In genomic region chr6:157715766-157716171, GRCh38 we compare ENCODE assay signal across 10 cellular contexts.
A peak's percentile ranks its signal among the peaks of the same experiment; 100 is the strongest.
DNase-seq lines count a peak whose midpoint lies in the region; ATAC-seq and TF ChIP-seq lines count a peak whose summit lies in the region.
"Had no signal": no experiment of that assay in that cellular context is flagged by ENCODE, and none has a peak within 500 bp of the region (broad histone marks: within the 10 kb centered on the region; RNA-seq: fewer than 3 reads in every experiment).

No MANE protein-coding gene starts in this region.

- H3K4me1 ChIP-seq in IMR-90 (ENCODE audit: control insufficient read depth, insufficient read depth, low read length), result peaks cover 24% of the 10 kb centered on the region
- H3K4me1 ChIP-seq in tibial nerve, result peaks cover 0 to 54% (median 6%) of the 10 kb centered on the region in 4 donors

- H4K8ac ChIP-seq in IMR-90 (ENCODE audit: low read depth in 2 of 2, low read length in 2 of 2), result peak overlapping the region; percentile 43 to 56; a peak in 3 of 4 replicates

- no peak for TF ChIP-seq POLR2A in IMR-90 (IDR thresholded peaks at IDR 0.05; ENCODE audit: low read depth, low read length)
- peak in 1 of 2 donors; percentile 24 for TF ChIP-seq POLR2A in tibial nerve (IDR thresholded peaks at IDR 0.05)

- H2BK120ac ChIP-seq in IMR-90 (ENCODE audit: low read depth, low read length), result peak overlapping the region; percentile 67

- no peak; the same call in 1 of the 2 replicates for TF ChIP-seq RAD21 in IMR-90 (IDR thresholded peaks at IDR 0.05; ENCODE audit: low read length)

- H3K9ac ChIP-seq in IMR-90 (ENCODE audit: low read depth, low read length), result peak overlapping the region; percentile 33; the same call in 1 of the 2 replicates

- H3K18ac ChIP-seq in IMR-90 (ENCODE audit: low read depth, low read length), result peak overlapping the region; percentile 95

- peak overlapping the region; percentile 84 for H2BK20ac ChIP-seq in IMR-90 (ENCODE audit: low read depth, low read length)

- peak; percentile 96 to 97 for TF ChIP-seq EP300 in tibial nerve (IDR thresholded peaks at IDR 0.05)

- peaks cover 14% of the 10 kb centered on the region for H3K9me1 ChIP-seq in IMR-90 (ENCODE audit: insufficient read depth, low read length)

- peak overlapping the region; percentile 77 for H3K14ac ChIP-seq in IMR-90 (replicated peaks; ENCODE audit: low read depth, low read length)

- peak; percentile 95 for ATAC-seq in IMR-90 (ENCODE audit: low read depth)
- no peak for ATAC-seq in GM19455 (IDR thresholded peaks at IDR 0.05; ENCODE audit: unreplicated experiment)

- in situ Hi-C loops in IMR-90 (cut with MboI; ENCODE audit: low sequenced_read_pairs), result no loop called here

- peak overlapping the region; percentile 7 for H2BK5ac ChIP-seq in IMR-90 (ENCODE audit: low read depth, low read length, poor library complexity, severe bottlenecking)

- CTCF ChIA-PET in IMR-90 (lab: Yijun Ruan, JAX), result interaction anchor here (0.5 to 1.2 kb wide), 4 partner anchors 9 to 46 kb away, joined by 3 to 6 read pairs (median 4); no protein-coding TSS in a partner anchor

- H3K9me3 ChIP-seq in IMR-90 (ENCODE audit: control insufficient read depth, insufficient read depth, low read length), result no peaks in the 10 kb centered on the region
- no peaks in the 10 kb centered on the region for H3K9me3 ChIP-seq in tibial nerve

- dilution Hi-C loops in IMR-90 (cut with HindIII; ENCODE audit: low sequenced_read_pairs, unreplicated experiment), result no loop called here

- no peak overlapping the region for H3K23ac ChIP-seq in IMR-90 (ENCODE audit: low read depth, low read length)

- peak overlapping the region; percentile 4 for H2AK9ac ChIP-seq in IMR-90 (replicated peaks; ENCODE audit: low read depth, low read length, poor library complexity)

- H3K27me3 ChIP-seq in IMR-90 (ENCODE audit: control insufficient read depth, insufficient read depth, low read length), result no peaks in the 10 kb centered on the region; the same call in 1 of the 2 replicates
- no peaks in the 10 kb centered on the region for H3K27me3 ChIP-seq in tibial nerve

- H4K20me1 ChIP-seq in IMR-90 (ENCODE audit: insufficient read depth, low read length), result no peaks in the 10 kb centered on the region

- H3K36me3 ChIP-seq in IMR-90 (ENCODE audit: control insufficient read depth, insufficient read depth, low read length), result no peaks in the 10 kb centered on the region
- no peaks in the 10 kb centered on the region for H3K36me3 ChIP-seq in tibial nerve

- no TSS peak for BruUV-seq in IMR-90 (replicated peaks; lab: Mats Ljungman, UMichigan)

- H3K56ac ChIP-seq in IMR-90 (ENCODE audit: extremely low read depth, insufficient read depth, low read length), result no peak overlapping the region

- peak overlapping the region; percentile 56 for H3K4me2 ChIP-seq in IMR-90 (ENCODE audit: low read depth, low read length)

- peak overlapping the region; percentile 69; the same call in 2 of the 3 replicates for H2BK15ac ChIP-seq in IMR-90 (ENCODE audit: low read depth, low read length)

- peak overlapping the region; percentile 88; the same call in 1 of the 2 replicates for H3K27ac ChIP-seq in IMR-90 (ENCODE audit: insufficient read depth, low read length)
- H3K27ac ChIP-seq in tibial nerve, result peak overlapping the region; percentile 71 to 89 (median 80)
- H3K27ac ChIP-seq: HL-60 had no signal

- H2AK5ac ChIP-seq in IMR-90 (ENCODE audit: low read depth, low read length), result peak overlapping the region; percentile 90

- POLR2A ChIA-PET in IMR-90 (lab: Charles Lee; ENCODE audit: unreplicated experiment), result interaction anchor here (0.7 kb wide), 1 partner anchor 372 kb away, joined by 9 read pairs; no protein-coding TSS in a partner anchor

- peak; percentile 95 for DNase-seq in IMR-90
- peak; percentile 69 for DNase-seq in epithelial cell of esophagus (ENCODE audit: low read depth)
- DNase-seq in mesenteric fat pad (ENCODE audit: low spot score), result peak; percentile 71
- DNase-seq in tibial nerve (ENCODE audit: low spot score in 2 of 2), result peak; percentile 66 to 84
- no peak for DNase-seq in activated effector memory CD4-positive, alpha-beta T cell treated with Interleukin-2 at 50 U/mL for 16 hours
- DNase-seq in NCI-H774 (lab: John Stamatoyannopoulos, UW), result no peak
- no peak for DNase-seq in RKO (ENCODE audit: low spot score)
- DNase-seq: stimulated activated CD4-positive, alpha-beta T cell treated with anti-CD3 and anti-CD28 coated beads, Interleukin-4, amount 100 ng/mL, for 1 hour had no signal

- no peak overlapping the region for H3K4me3 ChIP-seq in IMR-90 (ENCODE audit: insufficient read depth, low read depth, low read length)
- no peak overlapping the region for H3K4me3 ChIP-seq in epithelial cell of esophagus (ENCODE audit: low read length)
- peak overlapping the region in 3 of 4 donors; percentile 11 to 43 (median 19) for H3K4me3 ChIP-seq in tibial nerve

- intact Hi-C loops in IMR-90 (cut with micrococcal nuclease), result no loop called here

- peak overlapping the region; percentile 87 for H3K4ac ChIP-seq in IMR-90 (ENCODE audit: low read depth, low read length)

- no peaks in the 10 kb centered on the region for H3K79me1 ChIP-seq in IMR-90 (ENCODE audit: low read depth in 1 of 2, low read length in 2 of 2)

- peak overlapping the region; percentile 34 for H2AFZ ChIP-seq in IMR-90 (replicated peaks; ENCODE audit: low read length, poor library complexity)

- H4K91ac ChIP-seq in IMR-90 (ENCODE audit: insufficient read depth, low read depth, low read length), result peak overlapping the region; percentile 53

- WGBS in IMR-90 (ENCODE audit: extremely low coverage in 2 of 2, insufficient read length in 1 of 2), 2 experiments, result 90% methylated on average over 2 of the region's 6 CpGs; no CpG with 5 or more reads in 1 of the 2 experiments
- WGBS in tibial nerve, 2 donors, result 36 to 44% methylated on average over 6 of the region's 6 CpGs

- peak overlapping the region; percentile 89 for H4K5ac ChIP-seq in IMR-90 (ENCODE audit: low read depth, low read length)

- TF ChIP-seq CTCF in IMR-90 (conservative IDR thresholded peaks at IDR 0.05; ENCODE audit: low read depth, low read length) (no peak), epithelial cell of esophagus (IDR thresholded peaks at IDR 0.05; ENCODE audit: insufficient read depth, low read depth, low read length, missing control alignments) (no peak), tibial nerve (IDR thresholded peaks at IDR 0.05) (peak in 1 of 5 experiments; percentile 24)

TF ChIP-seq in IMR-90, 13 proteins besides CTCF, POLR2A, EP300 and RAD21:
- TF ChIP-seq FOS (IDR thresholded peaks at IDR 0.05; ENCODE audit: low read depth, low read length), result peak; percentile 37; the same call in 1 of the 2 replicates
- no peak for TF ChIP-seq RCOR1 (IDR thresholded peaks at IDR 0.05; ENCODE audit: insufficient replicate concordance, low read length)
- peak; percentile 97 for TF ChIP-seq CEBPB (IDR thresholded peaks at IDR 0.05; ENCODE audit: low read depth, low read length)
- peak; percentile 70 for TF ChIP-seq BHLHE40 (IDR thresholded peaks at IDR 0.05; ENCODE audit: low read depth, low read length)
- TF ChIP-seq NFE2L2 (IDR thresholded peaks at IDR 0.05; ENCODE audit: low read depth, low read length), result no peak
- no peak for TF ChIP-seq CHD1 (IDR thresholded peaks at IDR 0.05; ENCODE audit: low read depth, low read length)

Comparison
In these comparisons a context has a peak if more than half of its experiments do, and no peak if none do; other contexts are left out.
1. DNase-seq: peak in IMR-90 (single experiment), epithelial cell of esophagus (single experiment), mesenteric fat pad (single experiment) and tibial nerve (2 of 2); none in activated effector memory CD4-positive, alpha-beta T cell treated with Interleukin-2 at 50 U/mL for 16 hours (single experiment), NCI-H774 (single experiment) and RKO (single experiment).
2. H3K4me3 ChIP-seq: peak in tibial nerve (3 of 4); none in IMR-90 (single experiment) and epithelial cell of esophagus (single experiment).